Comparison of ENCODE assay signal across 8 cellular contexts in genomic region chr4:112523008-112523440, GRCh38. TPM values are rescaled to one million over a fixed set of nuclear protein-coding genes. Genes with fewer than 3 reads are reported as not detected.
A peak's percentile ranks its signal among the peaks of the same experiment; 100 is the strongest.
DNase-seq lines count a peak whose midpoint lies in the region; ATAC-seq and TF ChIP-seq lines count a peak whose summit lies in the region.

No MANE protein-coding gene starts in this region.

- H3K4me3 ChIP-seq in AG04449 (ENCODE audit: low read depth, low read length): peak overlapping the region; percentile 52
- H3K4me3 ChIP-seq in fibroblast of lung (replicated peaks in 1 of 4; ENCODE audit: control extremely low read depth in 1 of 4, insufficient read depth in 1 of 4, low read depth in 3 of 4, low read length in 4 of 4): peak overlapping the region; percentile 10 to 71 (median 34)

- TF ChIP-seq POLR2A in GM19193 (IDR thresholded peaks at IDR 0.05; ENCODE audit: extremely low read depth, insufficient read depth, insufficient read length): peak; percentile 45

- H3K4me3 Mint-ChIP-seq in activated CD4-positive, alpha-beta T cell treated with anti-CD3 and anti-CD28 coated beads for 36 hours: peak overlapping the region; percentile 72
- peak overlapping the region; percentile 59 for H3K4me3 Mint-ChIP-seq in progenitor cell of endocrine pancreas (ENCODE audit: low read depth)

- no peaks in the 10 kb centered on the region for H3K36me3 Mint-ChIP-seq in activated CD4-positive, alpha-beta T cell treated with anti-CD3 and anti-CD28 coated beads for 36 hours (ENCODE audit: low read depth)
- H3K36me3 Mint-ChIP-seq in progenitor cell of endocrine pancreas (ENCODE audit: insufficient read depth): no peaks in the 10 kb centered on the region

- peaks cover 24% of the 10 kb centered on the region for H3K4me1 Mint-ChIP-seq in activated CD4-positive, alpha-beta T cell treated with anti-CD3 and anti-CD28 coated beads for 36 hours
- peaks cover 8% of the 10 kb centered on the region for H3K4me1 Mint-ChIP-seq in progenitor cell of endocrine pancreas (ENCODE audit: low read depth)

- peak overlapping the region; percentile 56 for H3K4me2 ChIP-seq in fibroblast of lung (ENCODE audit: extremely low read depth, insufficient read depth, low read length)

- no peak overlapping the region for H2AFZ ChIP-seq in fibroblast of lung (ENCODE audit: low read length)

- CTCF ChIA-PET in AG04449 (lab: Yijun Ruan, JAX): interaction anchor here (0.7 to 5.2 kb wide), 10 partner anchors 9 to 309 kb away, joined by 3 to 37 read pairs (median 4); no protein-coding TSS in a partner anchor
- CTCF ChIA-PET in activated CD4-positive, alpha-beta T cell treated with anti-CD3 and anti-CD28 coated beads for 36 hours (lab: Charles Lee): interaction anchor here (0.6 to 4.4 kb wide), 13 partner anchors 9 to 1040 kb away, joined by 3 to 34 read pairs (median 5); no protein-coding TSS in a partner anchor

- peaks cover 2% of the 10 kb centered on the region for H4K20me1 ChIP-seq in fibroblast of lung (ENCODE audit: control insufficient read depth, extremely low read depth, insufficient read depth, low read length)

- no peak overlapping the region for H3K27ac ChIP-seq in fibroblast of lung (ENCODE audit: insufficient read depth, low read length)

- intact Hi-C loops in activated CD4-positive, alpha-beta T cell treated with anti-CD3 and anti-CD28 coated beads for 36 hours (cut with DNase I, micrococcal nuclease): loop anchor here (1.0 to 5.0 kb wide), 14 partner anchors 8 to 1901 kb away; partner anchors contain the start of genes AP1AR (in 1 of the 2), FAM241A (in 1 of the 2) and PITX2 (in 1 of the 2)

- no peak overlapping the region for H3K9ac ChIP-seq in fibroblast of lung (ENCODE audit: insufficient read depth, low read length)

- no peaks in the 10 kb centered on the region for H3K9me3 Mint-ChIP-seq in activated CD4-positive, alpha-beta T cell treated with anti-CD3 and anti-CD28 coated beads for 36 hours (ENCODE audit: low read depth)
- H3K9me3 Mint-ChIP-seq in progenitor cell of endocrine pancreas (ENCODE audit: low read depth): no peaks in the 10 kb centered on the region

- DNase-seq in AG04449 (ENCODE audit: low read depth, low spot score) (no peak), fibroblast of lung (ENCODE audit: low read depth in 2 of 2) (peak; percentile 57 to 64), progenitor cell of endocrine pancreas (ENCODE audit: low spot score, unreplicated experiment) (no peak), hypothalamus (lab: John Stamatoyannopoulos, UW) (no peak)
- DNase-seq in activated CD4-positive, alpha-beta T cell treated with anti-CD3 and anti-CD28 coated beads for 36 hours: peak; percentile 71

- H3K36me3 ChIP-seq in fibroblast of lung (ENCODE audit: control insufficient read depth, insufficient read depth, low read length): no peaks in the 10 kb centered on the region

- H3K27me3 Mint-ChIP-seq in activated CD4-positive, alpha-beta T cell treated with anti-CD3 and anti-CD28 coated beads for 36 hours: peaks cover 56% of the 10 kb centered on the region
- H3K27me3 Mint-ChIP-seq in progenitor cell of endocrine pancreas: peaks cover 89% of the 10 kb centered on the region

- TF ChIP-seq CTCF in AG04449 (IDR thresholded peaks at IDR 0.05; ENCODE audit: insufficient read depth, low read length, missing control alignments) (peak; percentile 30), fibroblast of lung (conservative IDR thresholded peaks at IDR 0.05 in 1 of 2, IDR thresholded peaks at IDR 0.05 in 1 of 2; ENCODE audit: low read depth in 1 of 2, low read length in 2 of 2) (peak in 1 of 2 donors; percentile 27), progenitor cell of endocrine pancreas (IDR thresholded peaks at IDR 0.05; ENCODE audit: unreplicated experiment) (no peak)

- ATAC-seq in HG03432 (IDR thresholded peaks at IDR 0.05; ENCODE audit: unreplicated experiment): peak; percentile 54
- peak; percentile 48 for ATAC-seq in activated CD4-positive, alpha-beta T cell treated with anti-CD3 and anti-CD28 coated beads for 36 hours
- ATAC-seq in GM21576 (IDR thresholded peaks at IDR 0.05; ENCODE audit: unreplicated experiment): no peak

- peaks cover 58% of the 10 kb centered on the region for H3K27me3 ChIP-seq in fibroblast of lung (ENCODE audit: control insufficient read depth, insufficient read depth, low read length)

- H3K27ac Mint-ChIP-seq in activated CD4-positive, alpha-beta T cell treated with anti-CD3 and anti-CD28 coated beads for 36 hours: no peak overlapping the region
- no peak overlapping the region for H3K27ac Mint-ChIP-seq in progenitor cell of endocrine pancreas

- H3K9me3 ChIP-seq in fibroblast of lung (ENCODE audit: control insufficient read depth, insufficient read depth, low read depth, low read length): no peaks in the 10 kb centered on the region

- POLR2A ChIA-PET in AG04449 (lab: Yijun Ruan, JAX): no interaction called here
- POLR2A ChIA-PET in activated CD4-positive, alpha-beta T cell treated with anti-CD3 and anti-CD28 coated beads for 36 hours (lab: Charles Lee): interaction anchor here (1.8 kb wide), 1 partner anchor 13 kb away, joined by 5 read pairs; no protein-coding TSS in a partner anchor

- no peaks in the 10 kb centered on the region for H3K79me2 ChIP-seq in fibroblast of lung (ENCODE audit: control insufficient read depth, insufficient read depth, low read length)

- no peaks in the 10 kb centered on the region for H3K4me1 ChIP-seq in fibroblast of lung (ENCODE audit: control insufficient read depth, extremely low read depth, insufficient read depth, low read length)

RNA-seq across cellular contexts. Expression of gene NEUROG2, which starts 7.0 kb away (rescaled TPM):
- under 1 TPM in 1 of 2 experiments, not detected in 1; 0.11 TPM for total RNA-seq in activated CD4-positive, alpha-beta T cell treated with anti-CD3 and anti-CD28 coated beads for 36 hours
- total RNA-seq in fibroblast of lung: not detected in 2 replicates
- not detected in 2 replicates for polyA plus RNA-seq in fibroblast of lung
- not detected in 2 replicates for polyA plus RNA-seq in fibroblast of lung (2012)
- not detected in 2 replicates for polyA minus RNA-seq in fibroblast of lung (ENCODE audit: low replicate concordance)
- not detected in 2 replicates for total RNA-seq in progenitor cell of endocrine pancreas

Comparison
In these comparisons a context has a peak if more than half of its experiments do, and no peak if none do; other contexts are left out.
1. DNase-seq: peak in activated CD4-positive, alpha-beta T cell treated with anti-CD3 and anti-CD28 coated beads for 36 hours (single experiment) and fibroblast of lung (2 of 2); none in AG04449 (single experiment), progenitor cell of endocrine pancreas (single experiment) and hypothalamus (0 of 51).